ENCODE assay signal across 8 cellular contexts in genomic region chr11:16613401-16614381, GRCh38.
DNase-seq lines count a peak whose midpoint lies in the region; ATAC-seq and TF ChIP-seq lines count a peak whose summit lies in the region.

No MANE protein-coding gene starts in this region.

- H3K4me1 ChIP-seq in CD4-positive, CD25-positive, alpha-beta regulatory T cell (ENCODE audit: control insufficient read depth, insufficient read depth, low read length, poor library complexity, severe bottlenecking): peaks cover 10% of the 10 kb centered on the region
- H3K4me1 ChIP-seq in lung (ENCODE audit: control insufficient read depth in 2 of 2, insufficient read depth in 2 of 2, low read length in 2 of 2): peaks cover 0 to 2% of the 10 kb centered on the region in 2 donors

- H3K9me3 Mint-ChIP-seq in CD4-positive, CD25-positive, alpha-beta regulatory T cell: peaks cover 0 to 15% (median 0%) of the 10 kb centered on the region in 7 donors
- H3K9me3 Mint-ChIP-seq in activated CD4-positive, alpha-beta T cell treated with anti-CD3 and anti-CD28 coated beads, Interleukin-2, amount 10 ng/mL, durations not matched to agents 7 days and 5 days: no peaks in the 10 kb centered on the region
- no peaks in the 10 kb centered on the region for H3K9me3 Mint-ChIP-seq in effector memory CD8-positive, alpha-beta T cell

- WGBS in lung, 2 donors: 2% methylated on average over 74 of the region's 74 CpGs

- peaks cover 51% of the 10 kb centered on the region for H3K27me3 ChIP-seq in CD4-positive, CD25-positive, alpha-beta regulatory T cell (ENCODE audit: control insufficient read depth, insufficient read depth, low read length)
- H3K27me3 ChIP-seq in lung (ENCODE audit: control insufficient read depth, insufficient read depth): peaks cover 7% of the 10 kb centered on the region

- H3K27me3 Mint-ChIP-seq in CD4-positive, CD25-positive, alpha-beta regulatory T cell: peaks cover 61% of the 10 kb centered on the region
- peaks cover 48% of the 10 kb centered on the region for H3K27me3 Mint-ChIP-seq in activated CD4-positive, alpha-beta T cell treated with anti-CD3 and anti-CD28 coated beads, Interleukin-2, amount 10 ng/mL, durations not matched to agents 7 days and 5 days
- H3K27me3 Mint-ChIP-seq in effector memory CD8-positive, alpha-beta T cell: peaks cover 0 to 44% of the 10 kb centered on the region in 2 donors

- no peak overlapping the region for H3K27ac ChIP-seq in CD4-positive, CD25-positive, alpha-beta regulatory T cell (ENCODE audit: insufficient read depth, low read length, poor library complexity, severe bottlenecking)
- H3K27ac ChIP-seq in lung (ENCODE audit: low read depth in 1 of 2, low read length in 1 of 2): peak overlapping the region in 1 of 2 donors; percentile 66

- H3K4me3 Mint-ChIP-seq in CD4-positive, CD25-positive, alpha-beta regulatory T cell: peak overlapping the region; percentile 27 to 83 (median 76)
- peak overlapping the region; percentile 28 for H3K4me3 Mint-ChIP-seq in activated CD4-positive, alpha-beta T cell treated with anti-CD3 and anti-CD28 coated beads, Interleukin-2, amount 10 ng/mL, durations not matched to agents 7 days and 5 days
- H3K4me3 Mint-ChIP-seq in effector memory CD8-positive, alpha-beta T cell: peak overlapping the region; percentile 58 to 74

- ATAC-seq in CD4-positive, CD25-positive, alpha-beta regulatory T cell (ENCODE audit: low read depth in 2 of 2): peak; percentile 55 to 66
- ATAC-seq in GM19395 (IDR thresholded peaks at IDR 0.05; ENCODE audit: unreplicated experiment): peak; percentile 100
- ATAC-seq in HG03457 (IDR thresholded peaks at IDR 0.05; ENCODE audit: unreplicated experiment): peak; percentile 96
- ATAC-seq in effector memory CD8-positive, alpha-beta T cell (replicated peaks): peak; percentile 89
- peak; percentile 97 for ATAC-seq in lung (ENCODE audit: insufficient read depth, low FRiP score)

- POLR2A ChIA-PET in activated CD4-positive, alpha-beta T cell treated with anti-CD3 and anti-CD28 coated beads, Interleukin-2, amount 10 ng/mL, durations not matched to agents 7 days and 5 days (lab: Charles Lee): no interaction called here

- DNase-seq in CD4-positive, CD25-positive, alpha-beta regulatory T cell: peak in 2 of 3 donors; percentile 39 to 60
- DNase-seq in NCI-H460 (ENCODE audit: extremely low read depth, low read depth) (peak; percentile 82), lung (ENCODE audit: low spot score) (peak; percentile 86)
- peak; percentile 68 for DNase-seq in activated CD4-positive, alpha-beta T cell treated with anti-CD3 and anti-CD28 coated beads, Interleukin-2, amount 10 ng/mL, durations not matched to agents 7 days and 5 days
- DNase-seq in effector memory CD8-positive, alpha-beta T cell: peak; percentile 16 to 34 (median 24)
- peak; percentile 21 to 47 (median 37) for DNase-seq in stimulated activated CD4-positive, alpha-beta T cell treated with anti-CD3 and anti-CD28 coated beads, TNF-alpha, amount 100 ng/mL, for 4 hours (ENCODE audit: low read depth in 3 of 3)

- no peak overlapping the region for H3K4me3 ChIP-seq in CD4-positive, CD25-positive, alpha-beta regulatory T cell (ENCODE audit: low read depth, low read length)
- peak overlapping the region; percentile 9 for H3K4me3 ChIP-seq in lung

- CTCF ChIA-PET in activated CD4-positive, alpha-beta T cell treated with anti-CD3 and anti-CD28 coated beads, Interleukin-2, amount 10 ng/mL, durations not matched to agents 7 days and 5 days (lab: Charles Lee): interaction anchor here (0.8 to 2.3 kb wide), 4 partner anchors 9 to 673 kb away, joined by 3 to 19 read pairs (median 5); no protein-coding TSS in a partner anchor

- H3K4me1 Mint-ChIP-seq in CD4-positive, CD25-positive, alpha-beta regulatory T cell: peaks cover 0 to 21% (median 10%) of the 10 kb centered on the region in 4 donors
- H3K4me1 Mint-ChIP-seq in activated CD4-positive, alpha-beta T cell treated with anti-CD3 and anti-CD28 coated beads, Interleukin-2, amount 10 ng/mL, durations not matched to agents 7 days and 5 days: peaks cover 15% of the 10 kb centered on the region
- peaks cover 7 to 15% of the 10 kb centered on the region in 2 donors for H3K4me1 Mint-ChIP-seq in effector memory CD8-positive, alpha-beta T cell (ENCODE audit: low read depth in 2 of 2)

- peak overlapping the region in 2 of 3 donors; percentile 48 to 58 for H3K27ac Mint-ChIP-seq in CD4-positive, CD25-positive, alpha-beta regulatory T cell
- H3K27ac Mint-ChIP-seq in activated CD4-positive, alpha-beta T cell treated with anti-CD3 and anti-CD28 coated beads, Interleukin-2, amount 10 ng/mL, durations not matched to agents 7 days and 5 days: peak overlapping the region; percentile 22
- H3K27ac Mint-ChIP-seq in effector memory CD8-positive, alpha-beta T cell: no peak overlapping the region

- no peaks in the 10 kb centered on the region for H3K36me3 Mint-ChIP-seq in CD4-positive, CD25-positive, alpha-beta regulatory T cell
- no peaks in the 10 kb centered on the region for H3K36me3 Mint-ChIP-seq in activated CD4-positive, alpha-beta T cell treated with anti-CD3 and anti-CD28 coated beads, Interleukin-2, amount 10 ng/mL, durations not matched to agents 7 days and 5 days (ENCODE audit: low read depth)
- H3K36me3 Mint-ChIP-seq in effector memory CD8-positive, alpha-beta T cell (ENCODE audit: insufficient read depth): peaks cover 4% of the 10 kb centered on the region

- no peaks in the 10 kb centered on the region for H3K36me3 ChIP-seq in CD4-positive, CD25-positive, alpha-beta regulatory T cell (ENCODE audit: control insufficient read depth, insufficient read depth, low read length)
- no peaks in the 10 kb centered on the region for H3K36me3 ChIP-seq in lung (ENCODE audit: control insufficient read depth in 2 of 2, insufficient read depth in 2 of 2, low read length in 2 of 2)

- TF ChIP-seq CTCF in lung (IDR thresholded peaks at IDR 0.05; ENCODE audit: control extremely low read depth, extremely low read depth): peak; percentile 68

- H3K9me3 ChIP-seq in CD4-positive, CD25-positive, alpha-beta regulatory T cell (ENCODE audit: control insufficient read depth in 2 of 2, low read length in 2 of 2): no peaks in the 10 kb centered on the region
- H3K9me3 ChIP-seq in lung (ENCODE audit: control insufficient read depth in 2 of 2, insufficient read depth in 1 of 2, low read length in 1 of 2): peaks cover 0 to 5% of the 10 kb centered on the region in 2 donors

Comparison
In these comparisons a context has a peak if more than half of its experiments do, and no peak if none do; other contexts are left out.
1. DNase-seq: peak in every context shown above with its lines; median percentile 86 in lung; 82 in NCI-H460; 68 in activated CD4-positive, alpha-beta T cell treated with anti-CD3 and anti-CD28 coated beads, Interleukin-2, amount 10 ng/mL, durations not matched to agents 7 days and 5 days; 50 in CD4-positive, CD25-positive, alpha-beta regulatory T cell; 37 in stimulated activated CD4-positive, alpha-beta T cell treated with anti-CD3 and anti-CD28 coated beads, TNF-alpha, amount 100 ng/mL, for 4 hours; 24 in effector memory CD8-positive, alpha-beta T cell.
2. H3K27ac Mint-ChIP-seq: peak in CD4-positive, CD25-positive, alpha-beta regulatory T cell (2 of 3) and activated CD4-positive, alpha-beta T cell treated with anti-CD3 and anti-CD28 coated beads, Interleukin-2, amount 10 ng/mL, durations not matched to agents 7 days and 5 days (single experiment); none in effector memory CD8-positive, alpha-beta T cell (0 of 2).
3. Peak in every context shown above with its lines, with median percentiles within 50 percentile points of each other: ATAC-seq and H3K4me3 Mint-ChIP-seq.